In the genomic region with DNA sequence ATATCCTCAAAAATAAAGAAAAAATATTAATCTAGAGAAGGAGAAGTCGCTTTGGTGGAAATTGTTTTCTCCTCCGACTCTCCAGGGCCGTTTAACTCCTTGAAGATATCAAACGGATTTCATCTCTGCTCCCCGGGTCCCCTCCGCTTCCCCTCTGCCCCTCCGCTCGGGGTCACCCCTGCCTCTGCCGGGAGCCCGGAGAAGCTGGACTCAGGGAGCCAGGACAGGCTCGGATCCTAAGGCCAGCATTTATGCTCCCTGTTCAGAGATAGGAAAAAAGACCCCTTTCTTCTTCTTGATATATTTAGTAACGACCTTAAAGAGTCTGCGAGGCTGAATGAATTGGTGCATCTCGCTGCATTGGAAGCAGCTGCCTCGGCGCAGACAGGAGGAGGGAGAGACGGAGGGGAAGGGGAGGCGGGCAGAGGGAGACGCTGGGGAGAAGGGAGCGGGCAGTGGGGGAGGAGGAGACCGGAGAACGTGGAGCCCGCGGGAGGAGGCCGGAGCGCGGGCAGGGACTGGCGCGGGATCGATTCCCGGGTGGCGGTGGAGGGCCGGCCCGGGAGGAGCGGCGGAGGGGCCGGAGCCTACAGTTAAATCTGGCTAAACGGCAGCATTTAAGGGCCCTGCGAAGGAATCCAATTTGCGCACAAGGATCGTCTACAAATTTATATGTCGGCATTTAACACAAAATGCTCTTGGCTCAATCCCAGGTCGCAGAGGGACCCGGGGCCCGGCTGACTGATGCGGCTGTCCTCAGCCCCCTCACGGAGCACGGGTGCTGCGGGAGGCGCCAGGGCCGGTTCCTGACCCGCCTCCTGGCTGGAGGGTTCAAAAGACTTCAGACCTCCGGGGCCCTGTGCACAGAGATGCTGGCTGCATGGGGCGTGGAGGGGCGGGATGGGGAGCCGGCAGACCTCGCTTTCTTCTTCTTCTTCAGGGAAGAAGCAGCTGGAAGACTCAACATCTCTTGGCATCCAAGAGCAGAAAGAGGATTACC, we compare ENCODE assay signal across 20 cellular contexts. TPM values are rescaled to one million over a fixed set of nuclear protein-coding genes. Genes with fewer than 3 reads are reported as not detected.
DNase-seq lines count a peak whose midpoint lies in the region; ATAC-seq and TF ChIP-seq lines count a peak whose summit lies in the region.
"Had no signal": no experiment of that assay in that cellular context is flagged by ENCODE, and none has a peak within 500 bp of the region (broad histone marks: within the 10 kb centered on the region; RNA-seq: fewer than 3 reads in every experiment).

No MANE protein-coding gene starts in this region.

- H3K36me3 ChIP-seq in endodermal cell (ENCODE audit: control insufficient read depth, insufficient read depth, low read length), result no peaks in the 10 kb centered on the region
- no peaks in the 10 kb centered on the region for H3K36me3 ChIP-seq in mesenchymal stem cell (ENCODE audit: control insufficient read depth in 1 of 2, insufficient read depth in 2 of 2, low read depth in 1 of 2, low read length in 2 of 2)
- no peaks in the 10 kb centered on the region for H3K36me3 ChIP-seq in WERI-Rb-1
- H3K36me3 ChIP-seq: gastrocnemius medialis, neutrophil, uterus had no signal

- 28% methylated on average over 57 of the region's 57 CpGs for WGBS in right cardiac atrium
- WGBS in endodermal cell (ENCODE audit: insufficient coverage in 1 of 2, insufficient read length in 1 of 2), 2 experiments, result 22 to 28% methylated on average over 39 to 57 of the region's 57 CpGs
- 11% methylated on average over 54 of the region's 57 CpGs for WGBS in mesenchymal stem cell

- peaks cover 2% of the 10 kb centered on the region for H3K4me1 Mint-ChIP-seq in endodermal cell
- H3K4me1 Mint-ChIP-seq: activated T-helper 17 cell treated with anti-CD3 and anti-CD28 coated beads, Interleukin-2, amount 50 U/mL, for 72 hours; central memory CD8-positive, alpha-beta T cell had no signal

- no peaks in the 10 kb centered on the region for H3K9me3 Mint-ChIP-seq in endodermal cell
- H3K9me3 Mint-ChIP-seq in activated naive CD4-positive, alpha-beta T cell treated with anti-CD3 and anti-CD28 coated beads, Interleukin-2, amount 50 U/mL, for 72 hours, result no peaks in the 10 kb centered on the region
- H3K9me3 Mint-ChIP-seq: activated T-helper 17 cell treated with anti-CD3 and anti-CD28 coated beads, Interleukin-2, amount 50 U/mL, for 72 hours; central memory CD8-positive, alpha-beta T cell had no signal

- H3K18ac ChIP-seq in mesenchymal stem cell (ENCODE audit: low read depth in 1 of 2, low read length in 2 of 2), result no peak overlapping the region

- no peak overlapping the region for H2BK5ac ChIP-seq in mesenchymal stem cell (ENCODE audit: low read depth, low read length, poor library complexity, severe bottlenecking)

- H3K4me1 ChIP-seq in right cardiac atrium (ENCODE audit: control insufficient read depth, insufficient read depth, low read length) (no peaks in the 10 kb centered on the region), endodermal cell (ENCODE audit: control insufficient read depth, insufficient read depth, low read length) (no peaks in the 10 kb centered on the region), mesenchymal stem cell (ENCODE audit: control insufficient read depth, insufficient read depth, low read depth, low read length) (peaks cover 1% of the 10 kb centered on the region)
- H3K4me1 ChIP-seq: A549, gastrocnemius medialis, uterus had no signal

- H4K91ac ChIP-seq in mesenchymal stem cell (ENCODE audit: low read length), result no peak overlapping the region

- ATAC-seq in right cardiac atrium, result peak; percentile 22 to 37
- ATAC-seq in Right ventricle myocardium superior (ENCODE audit: poor library complexity), result no peak
- no peak for ATAC-seq in activated naive CD4-positive, alpha-beta T cell treated with anti-CD3 and anti-CD28 coated beads, Interleukin-2, amount 50 U/mL, for 72 hours
- ATAC-seq: A549; activated T-helper 17 cell treated with anti-CD3 and anti-CD28 coated beads, Interleukin-2, amount 50 U/mL, for 72 hours; gastrocnemius medialis had no signal

- H3K27me3 ChIP-seq in right cardiac atrium (ENCODE audit: control insufficient read depth, insufficient read depth) (peaks cover 2% of the 10 kb centered on the region), endodermal cell (ENCODE audit: control insufficient read depth, insufficient read depth, low read length, poor library complexity, severe bottlenecking) (peaks cover 99% of the 10 kb centered on the region), mesenchymal stem cell (ENCODE audit: control insufficient read depth in 1 of 2, insufficient read depth in 1 of 2, low read length in 2 of 2) (peaks cover 90 to 96% of the 10 kb centered on the region in 2 experiments), WERI-Rb-1 (ENCODE audit: insufficient read depth, low read depth, severe bottlenecking) (no peaks in the 10 kb centered on the region)

- H2BK12ac ChIP-seq in mesenchymal stem cell (ENCODE audit: low read length in 2 of 2), result no peak overlapping the region

- H4K8ac ChIP-seq in mesenchymal stem cell (ENCODE audit: low read length), result peak overlapping the region; percentile 36

- H2AFZ ChIP-seq in mesenchymal stem cell (ENCODE audit: low read depth, low read length), result no peak overlapping the region

- H2BK120ac ChIP-seq in mesenchymal stem cell (ENCODE audit: low read depth, low read length), result no peak overlapping the region

- H3K4me3 ChIP-seq in right cardiac atrium (ENCODE audit: low read length) (no peak overlapping the region), endodermal cell (ENCODE audit: low read length) (peak overlapping the region; percentile 45), mesenchymal stem cell (ENCODE audit: insufficient read depth in 1 of 2, low read depth in 1 of 2, low read length in 2 of 2) (no peak overlapping the region), WERI-Rb-1 (ENCODE audit: low read depth, low read length) (no peak overlapping the region)
- H3K4me3 ChIP-seq: A549, gastrocnemius medialis, uterus had no signal

- H3K9ac ChIP-seq in endodermal cell (ENCODE audit: extremely low read depth, low read length, poor library complexity, severe bottlenecking) (no peak overlapping the region), mesenchymal stem cell (ENCODE audit: low read length) (no peak overlapping the region)

- H3K4me3 Mint-ChIP-seq in endodermal cell, result peak overlapping the region; percentile 40
- H3K4me3 Mint-ChIP-seq: activated T-helper 17 cell treated with anti-CD3 and anti-CD28 coated beads, Interleukin-2, amount 50 U/mL, for 72 hours; central memory CD8-positive, alpha-beta T cell had no signal

- peaks cover 87% of the 10 kb centered on the region for H3K27me3 Mint-ChIP-seq in endodermal cell (ENCODE audit: insufficient read depth)

- H3K27ac Mint-ChIP-seq in endodermal cell, result no peak overlapping the region
- no peak overlapping the region for H3K27ac Mint-ChIP-seq in activated naive CD4-positive, alpha-beta T cell treated with anti-CD3 and anti-CD28 coated beads, Interleukin-2, amount 50 U/mL, for 72 hours
- H3K27ac Mint-ChIP-seq: activated T-helper 17 cell treated with anti-CD3 and anti-CD28 coated beads, Interleukin-2, amount 50 U/mL, for 72 hours had no signal

- no peak overlapping the region for H3K4ac ChIP-seq in mesenchymal stem cell (ENCODE audit: low read depth in 1 of 2, low read length in 2 of 2)

- no peaks in the 10 kb centered on the region for H3K36me3 Mint-ChIP-seq in endodermal cell (ENCODE audit: low read depth)
- H3K36me3 Mint-ChIP-seq in activated naive CD4-positive, alpha-beta T cell treated with anti-CD3 and anti-CD28 coated beads, Interleukin-2, amount 50 U/mL, for 72 hours, result no peaks in the 10 kb centered on the region

- TF ChIP-seq CTCF in endodermal cell (conservative IDR thresholded peaks at IDR 0.05) (no peak), WERI-Rb-1 (IDR thresholded peaks at IDR 0.05; ENCODE audit: low read depth, low read length) (no peak)

- H3K14ac ChIP-seq in mesenchymal stem cell (ENCODE audit: low read length in 2 of 2), result no peak overlapping the region

- H3K9me3 ChIP-seq in right cardiac atrium (ENCODE audit: control insufficient read depth, low read length), result no peaks in the 10 kb centered on the region
- H3K9me3 ChIP-seq in endodermal cell (ENCODE audit: control insufficient read depth, low read length), result no peaks in the 10 kb centered on the region
- H3K9me3 ChIP-seq in mesenchymal stem cell (ENCODE audit: control insufficient read depth, low read length), result no peaks in the 10 kb centered on the region
- H3K9me3 ChIP-seq in WERI-Rb-1 (ENCODE audit: severe bottlenecking), result no peaks in the 10 kb centered on the region
- H3K9me3 ChIP-seq: gastrocnemius medialis, neutrophil, uterus had no signal

- no peak overlapping the region for H2BK15ac ChIP-seq in mesenchymal stem cell (ENCODE audit: low read depth, poor library complexity, severe bottlenecking)

- no peak overlapping the region for H3K4me2 ChIP-seq in mesenchymal stem cell (ENCODE audit: low read length, poor library complexity, severe bottlenecking)
- H3K4me2 ChIP-seq: A549 had no signal

- H3K27ac ChIP-seq in right cardiac atrium (ENCODE audit: low read length) (no peak overlapping the region), endodermal cell (ENCODE audit: low read depth, low read length) (no peak overlapping the region), mesenchymal stem cell (ENCODE audit: low read length, poor library complexity, severe bottlenecking) (no peak overlapping the region), WERI-Rb-1 (no peak overlapping the region)
- H3K27ac ChIP-seq: A549, gastrocnemius medialis, neutrophil, uterus had no signal

- DNase-seq in right cardiac atrium (no peak), Right ventricle myocardium superior (no peak), endodermal cell (peak; percentile 72), mesenchymal stem cell (no peak), superior temporal gyrus (ENCODE audit: extremely low spot score) (peak; percentile 38), SHP77 (lab: John Stamatoyannopoulos, UW) (no peak), WERI-Rb-1 (no peak)
- DNase-seq in activated naive CD4-positive, alpha-beta T cell treated with anti-CD3 and anti-CD28 coated beads, Interleukin-2, amount 50 U/mL, for 72 hours (ENCODE audit: low spot score in 2 of 2), result no peak
- DNase-seq: DMS153, gastrocnemius medialis, NCI-H1930, NCI-H510A treated with DMSO at 0.1 percent for 48 hours, SHP77 treated with DMSO at 0.1 percent for 48 hours, uterus had no signal

- H3K79me1 ChIP-seq in mesenchymal stem cell (replicated peaks; ENCODE audit: low read length, poor library complexity, severe bottlenecking), result no peaks in the 10 kb centered on the region

- no peak overlapping the region for H2AK5ac ChIP-seq in mesenchymal stem cell (ENCODE audit: low read length, severe bottlenecking)

- H3K23ac ChIP-seq in mesenchymal stem cell (ENCODE audit: low read length in 2 of 2), result no peak overlapping the region

- intact Hi-C loops in right cardiac atrium (cut with DNase I), result no loop called here
- intact Hi-C loops in Right ventricle myocardium superior (cut with DNase I), result no loop called here

RNA-seq across cellular contexts. Expression of gene CRTAC1, which starts 55.6 kb away (rescaled TPM):
- total RNA-seq in right cardiac atrium (10 to 100 TPM; 11.9 to 38.2 (median 14.8) TPM), Right ventricle myocardium superior (1.0 TPM), endodermal cell (under 1 TPM; 0.13 to 0.24 TPM)
- polyA plus RNA-seq in right cardiac atrium, result 7.3 TPM
- polyA plus RNA-seq in endodermal cell (2013, experiment 1 of 2), result 1.00 TPM
- polyA plus RNA-seq in endodermal cell (2013, experiment 2 of 2), result 1.5 TPM
- not detected for polyA plus RNA-seq in mesenchymal stem cell (2013, experiment 1 of 2)
- not detected for polyA plus RNA-seq in mesenchymal stem cell (2013, experiment 2 of 2)
- not detected for total RNA-seq in activated naive CD4-positive, alpha-beta T cell treated with anti-CD3 and anti-CD28 coated beads, Interleukin-2, amount 50 U/mL, for 72 hours
- total RNA-seq: activated T-helper 17 cell treated with anti-CD3 and anti-CD28 coated beads, Interleukin-2, amount 50 U/mL, for 72 hours; MCF 10A had no signal
- polyA plus RNA-seq: keratinocyte had no signal

Comparison
In these comparisons a context has a peak if more than half of its experiments do, and no peak if none do; other contexts are left out.
1. ATAC-seq: peak in right cardiac atrium (2 of 2); none in Right ventricle myocardium superior (single experiment) and activated naive CD4-positive, alpha-beta T cell treated with anti-CD3 and anti-CD28 coated beads, Interleukin-2, amount 50 U/mL, for 72 hours (0 of 2).
2. DNase-seq: peak in endodermal cell (single experiment) and superior temporal gyrus (single experiment); none in right cardiac atrium (0 of 3), Right ventricle myocardium superior (single experiment), mesenchymal stem cell (single experiment), SHP77 (0 of 2), activated naive CD4-positive, alpha-beta T cell treated with anti-CD3 and anti-CD28 coated beads, Interleukin-2, amount 50 U/mL, for 72 hours (0 of 2) and WERI-Rb-1 (single experiment).